ENCODE assay signal across 10 cellular contexts in the genomic region with DNA sequence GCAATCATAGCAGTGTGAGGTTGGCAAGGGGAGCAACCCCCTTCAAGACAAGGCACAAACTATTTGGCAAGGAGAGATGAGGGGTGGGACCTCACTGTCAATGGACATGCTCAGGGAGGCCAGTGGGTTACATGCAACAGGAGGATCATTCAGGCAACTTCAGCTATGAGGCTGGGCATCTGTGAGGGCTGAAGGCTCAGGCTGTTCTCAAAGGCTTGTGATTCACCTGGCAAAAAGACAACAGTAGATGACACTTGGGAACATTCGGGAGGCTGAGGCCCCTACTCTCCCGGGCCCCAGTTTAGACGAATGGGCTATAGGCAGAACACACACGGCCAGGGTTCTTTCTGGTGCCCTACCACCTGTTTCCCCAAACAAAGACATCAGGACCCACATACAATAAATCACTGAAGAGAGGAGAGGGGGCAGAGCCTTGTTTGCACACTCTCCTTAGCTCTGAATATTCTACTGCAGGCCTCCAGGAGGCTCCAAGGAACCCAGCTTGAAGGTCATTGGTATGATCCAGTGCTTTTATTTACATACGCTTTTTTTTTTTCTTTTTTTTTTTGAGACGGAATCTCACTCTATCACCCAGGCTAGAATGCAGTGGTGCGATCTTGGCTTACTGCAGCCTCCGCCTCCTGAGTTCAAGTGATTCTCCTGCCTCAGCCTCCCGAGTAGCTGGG. TPM values are rescaled to one million over a fixed set of nuclear protein-coding genes. Genes with fewer than 3 reads are reported as not detected.
DNase-seq lines count a peak whose midpoint lies in the region; ATAC-seq and TF ChIP-seq lines count a peak whose summit lies in the region.
"Had no signal": no experiment of that assay in that cellular context is flagged by ENCODE, and none has a peak within 500 bp of the region (broad histone marks: within the 10 kb centered on the region; RNA-seq: fewer than 3 reads in every experiment).

No MANE protein-coding gene starts in this region.

- H3K9me3 Mint-ChIP-seq in activated B cell treated with CpG ODN at 0.5 μM for 24 hours = no peaks in the 10 kb centered on the region

- peak overlapping the region; percentile 53 for H3K27ac Mint-ChIP-seq in activated B cell treated with CpG ODN at 0.5 μM for 24 hours

- DNase-seq in ACHN = peak; percentile 28
- DNase-seq in ELR (ENCODE audit: low read depth) = peak; percentile 79
- DNase-seq in activated B cell treated with CpG ODN at 0.5 μM for 24 hours = no peak
- peak; percentile 72 for DNase-seq in iris pigment epithelial cell (ENCODE audit: low read depth)
- no peak for DNase-seq in stimulated activated naive CD4-positive, alpha-beta T cell treated with Interleukin-2 at 50 U/mL for 16 hours (lab: John Stamatoyannopoulos, UW)
- DNase-seq in T1000 (lab: John Stamatoyannopoulos, UW) = no peak
- no peak for DNase-seq in aorta
- no peak for DNase-seq in activated effector memory CD4-positive, alpha-beta T cell treated with Interleukin-2 at 50 U/mL for 16 hours
- DNase-seq: NCI-H1436 treated with DMSO at 0.1 percent for 48 hours, substantia nigra had no signal

- H3K36me3 Mint-ChIP-seq in activated B cell treated with CpG ODN at 0.5 μM for 24 hours (ENCODE audit: low read depth) = peaks cover 59% of the 10 kb centered on the region

- H3K4me3 Mint-ChIP-seq in activated B cell treated with CpG ODN at 0.5 μM for 24 hours = no peak overlapping the region

- POLR2A ChIA-PET in activated B cell treated with CpG ODN at 0.5 μM for 24 hours (lab: Charles Lee) = interaction anchor here (0.6 to 22.6 kb wide), 5 partner anchors 12 to 228 kb away, joined by 3 to 697 read pairs (median 3); a partner anchor contains a TSS

- WGBS in aorta, 2 donors = 52 to 56% methylated on average over 8 to 9 of the region's 9 CpGs

- peaks cover 33% of the 10 kb centered on the region for H3K4me1 Mint-ChIP-seq in activated B cell treated with CpG ODN at 0.5 μM for 24 hours

- no peak for ATAC-seq in activated B cell treated with CpG ODN at 0.5 μM for 24 hours (ENCODE audit: low read depth)
- no peak for ATAC-seq in aorta (ENCODE audit: low FRiP score)

- no peak overlapping the region for H3K4me3 ChIP-seq in aorta (ENCODE audit: low read length in 2 of 2)

- H3K4me1 ChIP-seq in aorta (ENCODE audit: control insufficient read depth in 1 of 2, insufficient read depth in 2 of 2, low read length in 2 of 2) = no peaks in the 10 kb centered on the region

- intact Hi-C loops in activated B cell treated with CpG ODN at 0.5 μM for 24 hours (cut with micrococcal nuclease) (no loop called here), aorta (cut with DNase I) (no loop called here)

- CTCF ChIA-PET in activated B cell treated with CpG ODN at 0.5 μM for 24 hours (lab: Charles Lee) = interaction anchor here (1.3 to 20.0 kb wide), 2 partner anchors 37 to 50 kb away, joined by 3 to 576 read pairs; a partner anchor contains a TSS

- no peaks in the 10 kb centered on the region for H3K9me3 ChIP-seq in aorta (ENCODE audit: control insufficient read depth, low read length)

- TF ChIP-seq CTCF in activated B cell treated with CpG ODN at 0.5 μM for 24 hours (IDR thresholded peaks at IDR 0.05) = no peak

- H3K36me3 ChIP-seq in aorta (ENCODE audit: control insufficient read depth in 1 of 2, insufficient read depth in 2 of 2, low read length in 1 of 2) = peaks cover 3 to 4% of the 10 kb centered on the region in 2 donors

- no peaks in the 10 kb centered on the region for H3K27me3 Mint-ChIP-seq in activated B cell treated with CpG ODN at 0.5 μM for 24 hours

- H3K27ac ChIP-seq in aorta (ENCODE audit: low read depth in 1 of 2, low read length in 2 of 2) = peak overlapping the region in 1 of 2 donors; percentile 10

- H3K27me3 ChIP-seq in aorta (ENCODE audit: control insufficient read depth in 1 of 2, insufficient read depth in 2 of 2, low read length in 1 of 2) = no peaks in the 10 kb centered on the region

- in situ Hi-C loops in ACHN (cut with HindIII; ENCODE audit: low pct_ligation_motif_present, low pct_unique_long_range_greater_than_20kb, low sequenced_read_pairs) = no loop called here

RNA-seq across cellular contexts. Expression of a gene that starts 7.9 kb away (rescaled TPM):
- total RNA-seq in activated B cell treated with CpG ODN at 0.5 μM for 24 hours = 700 and 725 TPM in 2 replicates
- total RNA-seq in aorta = 100 to 1,000 TPM; 264 to 324 TPM
- polyA plus RNA-seq in aorta = 100 to 1,000 TPM in 1 of 2 donors, 10 to 100 TPM in 1; 99.5 to 189 TPM

RNA-seq across cellular contexts. Expression of a gene that starts 11.0 kb away (rescaled TPM):
- total RNA-seq in activated B cell treated with CpG ODN at 0.5 μM for 24 hours (62.4 and 65.6 TPM in 2 replicates), aorta (10 to 100 TPM; 31.4 to 33.3 TPM)
- polyA plus RNA-seq in aorta = 10 to 100 TPM in 1 of 2 donors, 1 to 10 TPM in 1; 7.4 to 34.5 TPM

RNA-seq across cellular contexts. Expression of a gene that starts 14.4 kb away (rescaled TPM):
- total RNA-seq in activated B cell treated with CpG ODN at 0.5 μM for 24 hours (49.1 and 52.0 TPM in 2 replicates), aorta (100 to 1,000 TPM; 172 to 222 TPM)
- polyA plus RNA-seq in aorta = 100 to 1,000 TPM; 153 to 213 TPM

RNA-seq across cellular contexts. Expression of a gene that starts 16.3 kb away (rescaled TPM):
- total RNA-seq in activated B cell treated with CpG ODN at 0.5 μM for 24 hours (3.0 and 3.3 TPM in 2 replicates), aorta (10 to 100 TPM; 62.0 to 72.9 TPM)
- polyA plus RNA-seq in aorta = 10 to 100 TPM; 17.8 to 88.8 TPM

RNA-seq across cellular contexts. Expression of a gene that starts 37.3 kb away (rescaled TPM):
- total RNA-seq in activated B cell treated with CpG ODN at 0.5 μM for 24 hours (17.4 and 17.8 TPM in 2 replicates), aorta (10 to 100 TPM; 13.0 to 15.0 TPM)
- polyA plus RNA-seq in aorta = 10 to 100 TPM in 1 of 2 donors, 1 to 10 TPM in 1; 5.6 to 19.6 TPM

Comparison
In these comparisons a context has a peak if more than half of its experiments do, and no peak if none do; other contexts are left out.
1. DNase-seq: peak in ACHN (single experiment), ELR (single experiment) and iris pigment epithelial cell (single experiment); none in activated B cell treated with CpG ODN at 0.5 μM for 24 hours (single experiment), stimulated activated naive CD4-positive, alpha-beta T cell treated with Interleukin-2 at 50 U/mL for 16 hours (single experiment), T1000 (single experiment), aorta (0 of 2) and activated effector memory CD4-positive, alpha-beta T cell treated with Interleukin-2 at 50 U/mL for 16 hours (single experiment).